9 cellular contexts compared by ENCODE assay signal in the genomic region with DNA sequence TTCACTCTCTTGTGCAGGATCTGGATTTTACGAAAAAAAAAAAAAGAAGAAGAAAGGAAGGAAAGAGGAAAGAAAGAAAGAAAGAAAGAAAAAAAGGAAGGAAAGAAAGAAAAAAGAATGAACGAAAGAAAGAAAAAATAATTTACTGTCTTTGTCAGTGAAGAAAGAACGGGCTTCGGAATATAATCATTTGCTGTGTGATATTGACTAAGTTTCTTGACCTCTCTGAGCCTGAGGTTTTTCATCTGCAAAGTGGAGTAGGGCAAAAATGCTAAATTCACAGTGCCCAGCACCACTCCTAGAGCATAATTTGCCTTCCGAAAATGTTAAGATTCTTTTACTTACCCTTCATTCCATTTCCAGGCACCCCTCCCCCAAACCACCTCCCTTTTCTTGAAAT.
DNase-seq lines count a peak whose midpoint lies in the region; TF ChIP-seq lines count a peak whose summit lies in the region.
"Had no signal": no experiment of that assay in that cellular context is flagged by ENCODE, and none has a peak within 500 bp of the region (broad histone marks: within the 10 kb centered on the region; RNA-seq: fewer than 3 reads in every experiment).

No MANE protein-coding gene starts in this region.

- no peak for TF ChIP-seq CTCF in tibial artery (IDR thresholded peaks at IDR 0.05)

- H3K9me3 Mint-ChIP-seq in activated naive CD4-positive, alpha-beta T cell treated with anti-CD3 and anti-CD28 coated beads, Interleukin-2, amount 10 ng/mL, durations not matched to agents 7 days and 5 days, result no peaks in the 10 kb centered on the region

- H3K36me3 Mint-ChIP-seq in activated naive CD4-positive, alpha-beta T cell treated with anti-CD3 and anti-CD28 coated beads, Interleukin-2, amount 10 ng/mL, durations not matched to agents 7 days and 5 days, result peaks cover 3% of the 10 kb centered on the region

- H3K4me1 ChIP-seq in tibial artery, result peaks cover 0 to 66% (median 52%) of the 10 kb centered on the region in 4 donors

- intact Hi-C loops in tibial artery (cut with DNase I; ENCODE audit: low total_unique reads), result loop anchor here (5.0 kb wide), 1 partner anchor 75 kb away; the partner anchor contains the start of genes RETREG3 and TUBG1

- peaks cover 0 to 15% (median 6%) of the 10 kb centered on the region in 3 donors for H3K36me3 ChIP-seq in tibial artery

- H3K9me3 ChIP-seq in tibial artery, result no peaks in the 10 kb centered on the region

- CTCF ChIA-PET in activated naive CD4-positive, alpha-beta T cell treated with anti-CD3 and anti-CD28 coated beads, Interleukin-2, amount 10 ng/mL, durations not matched to agents 7 days and 5 days (lab: Charles Lee), result interaction anchor here (2.3 kb wide), 1 partner anchor 104 kb away, joined by 11 read pairs; the partner anchor contains the start of gene PSMC3IP

- peak overlapping the region; percentile 64 for H3K27ac Mint-ChIP-seq in activated naive CD4-positive, alpha-beta T cell treated with anti-CD3 and anti-CD28 coated beads, Interleukin-2, amount 10 ng/mL, durations not matched to agents 7 days and 5 days

- H3K27me3 ChIP-seq in layer of hippocampus (ENCODE audit: control insufficient read depth, insufficient read depth, low read length) (no peaks in the 10 kb centered on the region), tibial artery (no peaks in the 10 kb centered on the region)

- peak overlapping the region; percentile 64 for H3K4me3 Mint-ChIP-seq in activated naive CD4-positive, alpha-beta T cell treated with anti-CD3 and anti-CD28 coated beads, Interleukin-2, amount 10 ng/mL, durations not matched to agents 7 days and 5 days

- H3K27ac ChIP-seq in angular gyrus (ENCODE audit: low read depth, low read length), result peak overlapping the region; percentile 87
- H3K27ac ChIP-seq in layer of hippocampus (ENCODE audit: low read depth, low read length), result peak overlapping the region; percentile 57
- H3K27ac ChIP-seq in tibial artery, result peak overlapping the region; percentile 41 to 94

- H3K4me1 Mint-ChIP-seq in activated naive CD4-positive, alpha-beta T cell treated with anti-CD3 and anti-CD28 coated beads, Interleukin-2, amount 10 ng/mL, durations not matched to agents 7 days and 5 days, result peaks cover 61% of the 10 kb centered on the region

- DNase-seq in activated naive CD4-positive, alpha-beta T cell treated with anti-CD3 and anti-CD28 coated beads, Interleukin-2, amount 10 ng/mL, durations not matched to agents 7 days and 5 days, result no peak
- DNase-seq in activated naive CD4-positive, alpha-beta T cell (lab: John Stamatoyannopoulos, UW), result no peak
- DNase-seq in tibial artery (no peak), islet precursor cell (no peak), DMS79 treated with DMSO at 0.1 percent for 48 hours (lab: John Stamatoyannopoulos, UW) (no peak), Ammon's horn (ENCODE audit: low spot score) (no peak)
- DNase-seq: DMS153 had no signal

- H3K4me3 ChIP-seq in tibial artery, result peak overlapping the region; percentile 48 to 56

- peaks cover 75% of the 10 kb centered on the region for H3K27me3 Mint-ChIP-seq in activated naive CD4-positive, alpha-beta T cell treated with anti-CD3 and anti-CD28 coated beads, Interleukin-2, amount 10 ng/mL, durations not matched to agents 7 days and 5 days
